Comparison of ENCODE assay signal across 9 cellular contexts in genomic region chr6:39791311-39791710, GRCh38. TPM values are rescaled to one million over a fixed set of nuclear protein-coding genes. Genes with fewer than 3 reads are reported as not detected.
DNase-seq lines count a peak whose midpoint lies in the region; ATAC-seq and TF ChIP-seq lines count a peak whose summit lies in the region.
"Had no signal": no experiment of that assay in that cellular context is flagged by ENCODE, and none has a peak within 500 bp of the region (broad histone marks: within the 10 kb centered on the region; RNA-seq: fewer than 3 reads in every experiment).

No MANE protein-coding gene starts in this region.

- POLR2A ChIA-PET in AG04449 (lab: Yijun Ruan, JAX) (interaction anchor here (0.7 to 0.8 kb wide), 2 partner anchors 44 to 94 kb away, joined by 3 to 5 read pairs; no protein-coding TSS in a partner anchor), HEK293T (lab: Yijun Ruan, JAX) (no interaction called here)

- H3K27me3 Mint-ChIP-seq in GM23338 (ENCODE audit: insufficient read depth, low read depth, poor library complexity), result peaks cover 19% of the 10 kb centered on the region
- peaks cover 41% of the 10 kb centered on the region for H3K27me3 Mint-ChIP-seq in activated T-cell treated with anti-CD3 and anti-CD28 coated beads, Interleukin-2, amount 50 U/mL, for 4 hours (ENCODE audit: low read depth)

- H3K4me1 Mint-ChIP-seq in GM23338, result peaks cover 30% of the 10 kb centered on the region
- no peaks in the 10 kb centered on the region for H3K4me1 Mint-ChIP-seq in activated T-cell treated with anti-CD3 and anti-CD28 coated beads, Interleukin-2, amount 50 U/mL, for 4 hours (ENCODE audit: low read depth)

- peak; percentile 25 for ATAC-seq in GM23338
- no peak for ATAC-seq in lung (ENCODE audit: insufficient read depth, low FRiP score)
- no peak for ATAC-seq in HG02840 (IDR thresholded peaks at IDR 0.05; ENCODE audit: low FRiP score, unreplicated experiment)
- ATAC-seq in activated T-cell treated with anti-CD3 and anti-CD28 coated beads, Interleukin-2, amount 50 U/mL, for 4 hours, result no peak
- ATAC-seq in HG03139 (IDR thresholded peaks at IDR 0.05; ENCODE audit: unreplicated experiment), result no peak

- H3K4me1 ChIP-seq in GM23338 (ENCODE audit: insufficient read depth) (peaks cover 24% of the 10 kb centered on the region), lung (ENCODE audit: control insufficient read depth in 2 of 2, insufficient read depth in 2 of 2, low read length in 2 of 2) (peaks cover 0 to 8% of the 10 kb centered on the region in 2 donors)

- CTCF ChIA-PET in AG04449 (lab: Yijun Ruan, JAX) (interaction anchor here (0.6 to 1.8 kb wide), 10 partner anchors 8 to 503 kb away, joined by 3 to 9 read pairs (median 3); no protein-coding TSS in a partner anchor), HEK293T (lab: Yijun Ruan, JAX) (interaction anchor here (0.7 to 1.0 kb wide), 2 partner anchors 37 to 1126 kb away, joined by 3 to 5 read pairs; no protein-coding TSS in a partner anchor)

- no peaks in the 10 kb centered on the region for H3K79me2 ChIP-seq in GM23338 (replicated peaks; ENCODE audit: insufficient read depth)

- H3K27me3 ChIP-seq in GM23338 (ENCODE audit: insufficient read depth), result peaks cover 20% of the 10 kb centered on the region
- H3K27me3 ChIP-seq in lung (ENCODE audit: control insufficient read depth, insufficient read depth), result no peaks in the 10 kb centered on the region
- H3K27me3 ChIP-seq: Peyer's patch had no signal

- peak overlapping the region; percentile 42 for H3K4me3 Mint-ChIP-seq in GM23338
- no peak overlapping the region for H3K4me3 Mint-ChIP-seq in activated T-cell treated with anti-CD3 and anti-CD28 coated beads, Interleukin-2, amount 50 U/mL, for 4 hours

- no peak overlapping the region for H3K4me3 ChIP-seq in AG04449 (ENCODE audit: low read depth, low read length)
- H3K4me3 ChIP-seq in GM23338, result no peak overlapping the region
- H3K4me3 ChIP-seq in lung, result no peak overlapping the region

- no peaks in the 10 kb centered on the region for H3K36me3 ChIP-seq in GM23338 (ENCODE audit: insufficient read depth)
- no peaks in the 10 kb centered on the region for H3K36me3 ChIP-seq in lung (ENCODE audit: control insufficient read depth in 2 of 2, insufficient read depth in 2 of 2, low read length in 2 of 2)
- H3K36me3 ChIP-seq: Peyer's patch had no signal

- H4K20me1 ChIP-seq in GM23338 (replicated peaks; ENCODE audit: insufficient read depth), result no peaks in the 10 kb centered on the region; the same call in 1 of the 2 replicates

- H3K4me2 ChIP-seq in GM23338, result peak overlapping the region; percentile 92

- no peaks in the 10 kb centered on the region for H3K9me3 Mint-ChIP-seq in GM23338
- no peaks in the 10 kb centered on the region for H3K9me3 Mint-ChIP-seq in activated T-cell treated with anti-CD3 and anti-CD28 coated beads, Interleukin-2, amount 50 U/mL, for 4 hours

- H3K9me2 ChIP-seq in GM23338 (ENCODE audit: insufficient read depth), result peaks cover 6% of the 10 kb centered on the region; the same call in 1 of the 2 replicates

- TF ChIP-seq CTCF in AG04449 (IDR thresholded peaks at IDR 0.05; ENCODE audit: insufficient read depth, low read length, missing control alignments) (peak; percentile 31), GM23338 (conservative IDR thresholded peaks at IDR 0.05; ENCODE audit: low read depth in 2 of 2) (peak; percentile 45 to 54), lung (IDR thresholded peaks at IDR 0.05; ENCODE audit: control extremely low read depth, extremely low read depth) (no peak)

- H3K36me3 Mint-ChIP-seq in GM23338 (ENCODE audit: low read depth), result no peaks in the 10 kb centered on the region
- no peaks in the 10 kb centered on the region for H3K36me3 Mint-ChIP-seq in activated T-cell treated with anti-CD3 and anti-CD28 coated beads, Interleukin-2, amount 50 U/mL, for 4 hours (ENCODE audit: insufficient read depth)

- DNase-seq in AG04449 (ENCODE audit: low read depth, low spot score) (no peak), GM23338 (ENCODE audit: low spot score) (peak; percentile 47), caudate nucleus (lab: John Stamatoyannopoulos, UW) (peak in 11 of 61 donors; percentile 17 to 54 (median 40)), lung (ENCODE audit: low spot score) (peak; percentile 35), HEK293T (ENCODE audit: extremely low spot score) (no peak)
- no peak for DNase-seq in activated T-cell treated with anti-CD3 and anti-CD28 coated beads, Interleukin-2, amount 50 U/mL, for 4 hours

- no peak overlapping the region for H2AFZ ChIP-seq in GM23338

- peaks cover 0 to 5% of the 10 kb centered on the region in 2 donors for H3K9me3 ChIP-seq in lung (ENCODE audit: control insufficient read depth in 2 of 2, insufficient read depth in 1 of 2, low read length in 1 of 2)
- H3K9me3 ChIP-seq: Peyer's patch had no signal

- H3F3A ChIP-seq in GM23338 (replicated peaks; ENCODE audit: low read depth), result no peaks in the 10 kb centered on the region

- no peak overlapping the region for H3K27ac Mint-ChIP-seq in GM23338

- WGBS in lung, 2 donors, result 16 to 27% methylated on average over 1 of the region's 1 CpG

- H3K27ac ChIP-seq in GM23338 (ENCODE audit: low read depth), result no peak overlapping the region
- peak overlapping the region; percentile 28 for H3K27ac ChIP-seq in caudate nucleus (ENCODE audit: low read depth, low read length)
- H3K27ac ChIP-seq in lung (ENCODE audit: low read depth in 1 of 2, low read length in 1 of 2), result no peak overlapping the region

TF ChIP-seq in HEK293T, 16 proteins besides CTCF, POLR2A, EP300 and RAD21:
- TF ChIP-seq NFRKB (IDR thresholded peaks at IDR 0.05) (no peak), BHLHE40 (IDR thresholded peaks at IDR 0.05; ENCODE audit: borderline replicate concordance) (no peak), L3MBTL2 (conservative IDR thresholded peaks at IDR 0.05) (no peak), FOXA1 (IDR thresholded peaks at IDR 0.05) (no peak), TARDBP (IDR thresholded peaks at IDR 0.05) (no peak), SP1 (IDR thresholded peaks at IDR 0.05) (no peak), SUZ12 (IDR thresholded peaks at IDR 0.05) (no peak), LEF1 (IDR thresholded peaks at IDR 0.05; ENCODE audit: borderline replicate concordance) (no peak), FOXK2 (IDR thresholded peaks at IDR 0.05) (no peak), ARNT (IDR thresholded peaks at IDR 0.05) (no peak)

RNA-seq across cellular contexts. Expression of gene DAAM2, which starts 0.9 kb away (rescaled TPM):
- 2.5 and 4.9 TPM in 2 replicates for total RNA-seq in GM23338 (2014; rRNA removed; shearing (Covaris generic))
- polyA plus RNA-seq in GM23338 (2016; fragmentation: Nextera tagmentation; extraction: Ambion mirVana) (1.4 and 2.2 TPM in 2 replicates), lung (10 to 100 TPM; 13.6 to 26.8 TPM)
- 10 to 100 TPM; 30.3 to 43.0 TPM for total RNA-seq in lung
- under 1 TPM in 1 of 3 donors, not detected in 2; 0.05 TPM for total RNA-seq in activated T-cell treated with anti-CD3 and anti-CD28 coated beads, Interleukin-2, amount 50 U/mL, for 4 hours

Comparison
In these comparisons a context has a peak if more than half of its experiments do, and no peak if none do; other contexts are left out.
1. DNase-seq: peak in GM23338 (single experiment) and lung (single experiment); none in AG04449 (single experiment), activated T-cell treated with anti-CD3 and anti-CD28 coated beads, Interleukin-2, amount 50 U/mL, for 4 hours (single experiment) and HEK293T (single experiment).